ENCODE assay signal across 25 cellular contexts in the genomic region with DNA sequence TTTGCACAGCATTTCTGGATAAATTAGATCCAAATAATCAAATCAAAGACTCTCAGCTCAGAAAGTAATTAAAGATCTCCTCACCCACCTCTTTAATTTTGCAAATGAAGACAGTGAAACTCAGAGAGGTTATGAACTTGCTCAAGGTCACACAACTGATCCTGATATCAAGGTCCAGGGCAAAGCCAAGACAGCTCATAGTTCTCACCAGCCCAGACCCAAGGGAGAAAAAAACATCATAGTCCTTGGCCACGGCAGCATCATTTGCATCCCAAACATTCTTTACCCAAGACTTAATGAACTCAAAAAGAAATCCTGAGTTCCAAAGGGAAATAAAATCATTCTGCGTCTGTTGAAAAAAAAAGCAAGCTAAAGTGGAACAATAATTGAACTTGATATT.
DNase-seq lines count a peak whose midpoint lies in the region; ATAC-seq and TF ChIP-seq lines count a peak whose summit lies in the region.
"Had no signal": no experiment of that assay in that cellular context is flagged by ENCODE, and none has a peak within 500 bp of the region (broad histone marks: within the 10 kb centered on the region; RNA-seq: fewer than 3 reads in every experiment).

No MANE protein-coding gene starts in this region.

- peak overlapping the region; percentile 22 for H3K4me3 Mint-ChIP-seq in activated CD4-positive, alpha-beta T cell treated with anti-CD3 and anti-CD28 coated beads, Interleukin-2, amount 10 ng/mL, durations not matched to agents 7 days and 5 days
- H3K4me3 Mint-ChIP-seq in T-cell: peak overlapping the region in 2 of 3 donors; percentile 37 to 46
- peak overlapping the region in 7 of 10 donors; percentile 9 to 62 (median 37) for H3K4me3 Mint-ChIP-seq in naive thymus-derived CD4-positive, alpha-beta T cell
- H3K4me3 Mint-ChIP-seq: activated T-helper 17 cell treated with anti-CD3 and anti-CD28 coated beads, Interleukin-2, amount 50 U/mL, for 72 hours; WTC11 had no signal

- peak overlapping the region; percentile 92 for H3K27ac ChIP-seq in BLaER1
- no peak overlapping the region for H3K27ac ChIP-seq in naive thymus-derived CD4-positive, alpha-beta T cell (ENCODE audit: low read depth, low read length)
- no peak overlapping the region for H3K27ac ChIP-seq in foreskin keratinocyte
- H3K27ac ChIP-seq in esophagus muscularis mucosa (replicated peaks in 1 of 4): no peak overlapping the region
- H3K27ac ChIP-seq in lower lobe of right lung: no peak overlapping the region
- H3K27ac ChIP-seq: GM23248, heart left ventricle, KMS-11, neutrophil, prostate gland, tibial artery had no signal

- peak overlapping the region; percentile 92 for H3K9ac ChIP-seq in BLaER1
- H3K9ac ChIP-seq: GM23248, KMS-11, SK-N-SH had no signal

- intact Hi-C loops in naive thymus-derived CD4-positive, alpha-beta T cell (cut with micrococcal nuclease): no loop called here
- intact Hi-C loops in esophagus muscularis mucosa (cut with DNase I) (loop anchor here (10.0 kb wide), 1 partner anchor 162 kb away; no protein-coding TSS in a partner anchor), lower lobe of right lung (cut with DNase I) (no loop called here)

- H4K20me1 ChIP-seq in BLaER1: no peaks in the 10 kb centered on the region

- H3K36me3 Mint-ChIP-seq in activated CD4-positive, alpha-beta T cell treated with anti-CD3 and anti-CD28 coated beads, Interleukin-2, amount 10 ng/mL, durations not matched to agents 7 days and 5 days (ENCODE audit: low read depth): peaks cover 5% of the 10 kb centered on the region
- no peaks in the 10 kb centered on the region for H3K36me3 Mint-ChIP-seq in T-cell
- H3K36me3 Mint-ChIP-seq in naive thymus-derived CD4-positive, alpha-beta T cell: peaks cover 0 to 8% (median 2%) of the 10 kb centered on the region in 5 donors
- H3K36me3 Mint-ChIP-seq: WTC11 had no signal

- no peaks in the 10 kb centered on the region for H3K27me3 Mint-ChIP-seq in activated CD4-positive, alpha-beta T cell treated with anti-CD3 and anti-CD28 coated beads, Interleukin-2, amount 10 ng/mL, durations not matched to agents 7 days and 5 days
- no peaks in the 10 kb centered on the region for H3K27me3 Mint-ChIP-seq in T-cell
- H3K27me3 Mint-ChIP-seq in naive thymus-derived CD4-positive, alpha-beta T cell: no peaks in the 10 kb centered on the region
- H3K27me3 Mint-ChIP-seq: activated T-helper 17 cell treated with anti-CD3 and anti-CD28 coated beads, Interleukin-2, amount 50 U/mL, for 72 hours had no signal

- POLR2A ChIA-PET in activated CD4-positive, alpha-beta T cell treated with anti-CD3 and anti-CD28 coated beads, Interleukin-2, amount 10 ng/mL, durations not matched to agents 7 days and 5 days (lab: Charles Lee): no interaction called here
- POLR2A ChIA-PET in T-cell (lab: Charles Lee): no interaction called here
- POLR2A ChIA-PET in naive thymus-derived CD4-positive, alpha-beta T cell (lab: Charles Lee): no interaction called here

- CTCF ChIA-PET in activated CD4-positive, alpha-beta T cell treated with anti-CD3 and anti-CD28 coated beads, Interleukin-2, amount 10 ng/mL, durations not matched to agents 7 days and 5 days (lab: Charles Lee): no interaction called here
- CTCF ChIA-PET in T-cell (lab: Charles Lee): interaction anchor here in 1 of 2 donors (1.0 kb wide), 2 partner anchors 12 to 88 kb away, joined by 3 to 4 read pairs; no protein-coding TSS in a partner anchor
- CTCF ChIA-PET in naive thymus-derived CD4-positive, alpha-beta T cell (lab: Charles Lee): no interaction called here

- TF ChIP-seq EP300 in esophagus muscularis mucosa (IDR thresholded peaks at IDR 0.05): no peak

- H3K4me1 Mint-ChIP-seq in activated CD4-positive, alpha-beta T cell treated with anti-CD3 and anti-CD28 coated beads, Interleukin-2, amount 10 ng/mL, durations not matched to agents 7 days and 5 days: no peaks in the 10 kb centered on the region
- H3K4me1 Mint-ChIP-seq in T-cell: peaks cover 0 to 39% (median 0%) of the 10 kb centered on the region in 3 donors
- H3K4me1 Mint-ChIP-seq in naive thymus-derived CD4-positive, alpha-beta T cell: peaks cover 0 to 36% (median 0%) of the 10 kb centered on the region in 7 donors
- H3K4me1 Mint-ChIP-seq: activated T-helper 17 cell treated with anti-CD3 and anti-CD28 coated beads, Interleukin-2, amount 50 U/mL, for 72 hours had no signal

- peak overlapping the region; percentile 71 for H3K4me3 ChIP-seq in BLaER1
- H3K4me3 ChIP-seq in naive thymus-derived CD4-positive, alpha-beta T cell (ENCODE audit: low read length): no peak overlapping the region
- no peak overlapping the region for H3K4me3 ChIP-seq in esophagus muscularis mucosa
- H3K4me3 ChIP-seq in lower lobe of right lung: no peak overlapping the region
- H3K4me3 ChIP-seq: GM23248, heart left ventricle, prostate gland, tibial artery had no signal

- H3K9me3 ChIP-seq in BLaER1: no peaks in the 10 kb centered on the region
- no peaks in the 10 kb centered on the region for H3K9me3 ChIP-seq in naive thymus-derived CD4-positive, alpha-beta T cell (ENCODE audit: control insufficient read depth in 2 of 3, low read length in 3 of 3)
- H3K9me3 ChIP-seq in esophagus muscularis mucosa: no peaks in the 10 kb centered on the region
- H3K9me3 ChIP-seq in lower lobe of right lung: no peaks in the 10 kb centered on the region
- H3K9me3 ChIP-seq: BE2C, heart left ventricle, neutrophil, prostate gland, SK-N-SH, tibial artery had no signal

- DNase-seq in activated CD4-positive, alpha-beta T cell treated with anti-CD3 and anti-CD28 coated beads, Interleukin-2, amount 10 ng/mL, durations not matched to agents 7 days and 5 days: no peak
- no peak for DNase-seq in activated CD4-positive, alpha-beta T cell treated with anti-CD3 and anti-CD28 coated beads for 48 hours
- no peak for DNase-seq in T-cell
- no peak for DNase-seq in naive thymus-derived CD4-positive, alpha-beta T cell
- DNase-seq in foreskin keratinocyte: no peak
- DNase-seq in esophagus muscularis mucosa (ENCODE audit: extremely low spot score): no peak
- no peak for DNase-seq in lower lobe of right lung
- DNase-seq: amniotic stem cell, BE2C, Calu3, GM23248, heart left ventricle, MV-4-11, NCI-H1694 treated with DMSO at 0.1 percent for 48 hours, NCI-H526 treated with DMSO at 0.1 percent for 48 hours, RPMI8226, SK-N-SH, T1000, tibial artery had no signal

- 57% methylated on average over 2 of the region's 2 CpGs for WGBS in esophagus muscularis mucosa

- ATAC-seq in T-cell (replicated peaks in 1 of 4) (no peak), foreskin keratinocyte (no peak), lower lobe of right lung (no peak)
- ATAC-seq in naive thymus-derived CD4-positive, alpha-beta T cell: no peak
- ATAC-seq: activated T-helper 17 cell treated with anti-CD3 and anti-CD28 coated beads, Interleukin-2, amount 50 U/mL, for 72 hours had no signal

- no peaks in the 10 kb centered on the region for H3K9me3 Mint-ChIP-seq in activated CD4-positive, alpha-beta T cell treated with anti-CD3 and anti-CD28 coated beads, Interleukin-2, amount 10 ng/mL, durations not matched to agents 7 days and 5 days
- H3K9me3 Mint-ChIP-seq in T-cell: no peaks in the 10 kb centered on the region
- no peaks in the 10 kb centered on the region for H3K9me3 Mint-ChIP-seq in naive thymus-derived CD4-positive, alpha-beta T cell
- H3K9me3 Mint-ChIP-seq: activated T-helper 17 cell treated with anti-CD3 and anti-CD28 coated beads, Interleukin-2, amount 50 U/mL, for 72 hours; WTC11 had no signal

- H3K27me3 ChIP-seq in BLaER1: no peaks in the 10 kb centered on the region
- no peaks in the 10 kb centered on the region for H3K27me3 ChIP-seq in naive thymus-derived CD4-positive, alpha-beta T cell (ENCODE audit: control insufficient read depth in 2 of 2, insufficient read depth in 2 of 2, low read length in 2 of 2)
- peaks cover 60% of the 10 kb centered on the region for H3K27me3 ChIP-seq in foreskin keratinocyte
- peaks cover 0 to 21% (median 0%) of the 10 kb centered on the region in 4 donors for H3K27me3 ChIP-seq in esophagus muscularis mucosa
- peaks cover 6% of the 10 kb centered on the region for H3K27me3 ChIP-seq in lower lobe of right lung (ENCODE audit: low read depth)
- H3K27me3 ChIP-seq: BE2C, neutrophil, tibial artery had no signal

- no peaks in the 10 kb centered on the region for H3K36me3 ChIP-seq in BLaER1
- H3K36me3 ChIP-seq in naive thymus-derived CD4-positive, alpha-beta T cell (ENCODE audit: control insufficient read depth in 2 of 3, insufficient read depth in 3 of 3, low read length in 3 of 3): no peaks in the 10 kb centered on the region
- H3K36me3 ChIP-seq in esophagus muscularis mucosa: no peaks in the 10 kb centered on the region
- H3K36me3 ChIP-seq in lower lobe of right lung: no peaks in the 10 kb centered on the region
- H3K36me3 ChIP-seq: BE2C, heart left ventricle, neutrophil, prostate gland, tibial artery had no signal

- H3K27ac Mint-ChIP-seq in activated CD4-positive, alpha-beta T cell treated with anti-CD3 and anti-CD28 coated beads, Interleukin-2, amount 10 ng/mL, durations not matched to agents 7 days and 5 days: peak overlapping the region; percentile 31
- peak overlapping the region; percentile 61 to 82 for H3K27ac Mint-ChIP-seq in T-cell
- peak overlapping the region in 3 of 9 donors; percentile 41 to 79 (median 72) for H3K27ac Mint-ChIP-seq in naive thymus-derived CD4-positive, alpha-beta T cell
- H3K27ac Mint-ChIP-seq: activated T-helper 17 cell treated with anti-CD3 and anti-CD28 coated beads, Interleukin-2, amount 50 U/mL, for 72 hours; WTC11 had no signal

- H3K4me2 ChIP-seq in BLaER1: peak overlapping the region; percentile 79
- H3K4me2 ChIP-seq: KMS-11, SK-N-SH had no signal

- no peak for TF ChIP-seq CTCF in foreskin keratinocyte (conservative IDR thresholded peaks at IDR 0.05)
- no peak for TF ChIP-seq CTCF in esophagus muscularis mucosa (IDR thresholded peaks at IDR 0.05)
- no peak for TF ChIP-seq CTCF in lower lobe of right lung (IDR thresholded peaks at IDR 0.05)

- TF ChIP-seq POLR2A in esophagus muscularis mucosa (IDR thresholded peaks at IDR 0.05; ENCODE audit: low read depth): no peak

- H3K4me1 ChIP-seq in BLaER1 (peaks cover 31% of the 10 kb centered on the region), foreskin keratinocyte (no peaks in the 10 kb centered on the region), esophagus muscularis mucosa (peaks cover 12 to 32% (median 19%) of the 10 kb centered on the region in 4 donors), lower lobe of right lung (no peaks in the 10 kb centered on the region)
- no peaks in the 10 kb centered on the region for H3K4me1 ChIP-seq in naive thymus-derived CD4-positive, alpha-beta T cell (ENCODE audit: control insufficient read depth in 2 of 2, insufficient read depth in 2 of 2, low read length in 2 of 2)
- H3K4me1 ChIP-seq: prostate gland had no signal
